Comparison of ENCODE assay signal across 1 cellular context in the genomic region with DNA sequence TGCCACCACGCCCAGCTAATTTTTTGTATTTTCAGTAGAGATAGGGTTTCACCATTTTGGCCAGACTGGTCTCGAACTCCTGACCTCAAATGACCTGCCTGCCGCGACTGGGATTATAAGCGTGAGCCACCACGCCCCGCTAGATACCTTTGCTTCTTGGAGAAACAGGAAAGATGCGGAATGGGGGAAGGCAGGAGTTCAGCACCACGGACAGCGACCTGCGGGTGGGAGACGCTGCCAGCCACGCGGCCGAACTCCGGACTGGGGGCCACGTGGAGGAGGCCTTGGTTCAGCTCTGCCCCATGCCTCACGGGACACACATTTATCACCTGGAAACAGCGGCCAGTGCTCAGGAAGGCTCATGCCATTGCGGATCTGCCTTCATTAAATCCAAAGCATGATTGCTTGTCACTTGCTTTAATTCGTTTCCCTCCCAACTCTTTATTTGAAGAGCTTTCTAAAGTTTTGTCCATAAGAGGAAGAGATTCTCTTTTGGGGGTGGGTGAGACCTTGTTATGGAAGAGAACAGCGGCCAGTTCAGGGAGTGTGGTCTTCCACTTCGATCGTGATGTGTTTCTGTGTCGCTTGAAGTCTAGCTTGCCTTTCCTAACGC.
TF ChIP-seq lines count a peak whose summit lies in the region.

No MANE protein-coding gene starts in this region.

TF ChIP-seq in HepG2, 621 proteins besides CTCF, POLR2A, EP300 and RAD21 (continued from another document and continues in another):
- TF ChIP-seq, protein P1, sequence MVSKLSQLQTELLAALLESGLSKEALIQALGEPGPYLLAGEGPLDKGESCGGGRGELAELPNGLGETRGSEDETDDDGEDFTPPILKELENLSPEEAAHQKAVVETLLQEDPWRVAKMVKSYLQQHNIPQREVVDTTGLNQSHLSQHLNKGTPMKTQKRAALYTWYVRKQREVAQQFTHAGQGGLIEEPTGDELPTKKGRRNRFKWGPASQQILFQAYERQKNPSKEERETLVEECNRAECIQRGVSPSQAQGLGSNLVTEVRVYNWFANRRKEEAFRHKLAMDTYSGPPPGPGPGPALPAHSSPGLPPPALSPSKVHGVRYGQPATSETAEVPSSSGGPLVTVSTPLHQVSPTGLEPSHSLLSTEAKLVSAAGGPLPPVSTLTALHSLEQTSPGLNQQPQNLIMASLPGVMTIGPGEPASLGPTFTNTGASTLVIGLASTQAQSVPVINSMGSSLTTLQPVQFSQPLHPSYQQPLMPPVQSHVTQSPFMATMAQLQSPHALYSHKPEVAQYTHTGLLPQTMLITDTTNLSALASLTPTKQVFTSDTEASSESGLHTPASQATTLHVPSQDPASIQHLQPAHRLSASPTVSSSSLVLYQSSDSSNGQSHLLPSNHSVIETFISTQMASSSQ (IDR thresholded peaks at IDR 0.05; ENCODE audit: low read depth), result no peak
- TF ChIP-seq, protein P1 (CRISPR knock-in tag; IDR thresholded peaks at IDR 0.05; ENCODE audit: borderline replicate concordance), result no peak; the same call in 1 of the 2 replicates
- TF ChIP-seq ZKSCAN8 (CRISPR knock-in tag; IDR thresholded peaks at IDR 0.05; ENCODE audit: borderline replicate concordance), result 0 out of 2 replicates have a peak, but pooled peaks have one; percentile 51
- TF ChIP-seq RFXANK (CRISPR knock-in tag; IDR thresholded peaks at IDR 0.05), result no peak
- peak; percentile 66; the same call in 1 of the 2 replicates for TF ChIP-seq ZMYM4 (CRISPR knock-in tag; IDR thresholded peaks at IDR 0.05)
- TF ChIP-seq ZNF235 (CRISPR knock-in tag; IDR thresholded peaks at IDR 0.05; ENCODE audit: borderline replicate concordance), result peak; percentile 97
- TF ChIP-seq ONECUT2 (CRISPR knock-in tag; IDR thresholded peaks at IDR 0.05), result peak; percentile 60; the same call in 1 of the 2 replicates
- TF ChIP-seq, protein P2, sequence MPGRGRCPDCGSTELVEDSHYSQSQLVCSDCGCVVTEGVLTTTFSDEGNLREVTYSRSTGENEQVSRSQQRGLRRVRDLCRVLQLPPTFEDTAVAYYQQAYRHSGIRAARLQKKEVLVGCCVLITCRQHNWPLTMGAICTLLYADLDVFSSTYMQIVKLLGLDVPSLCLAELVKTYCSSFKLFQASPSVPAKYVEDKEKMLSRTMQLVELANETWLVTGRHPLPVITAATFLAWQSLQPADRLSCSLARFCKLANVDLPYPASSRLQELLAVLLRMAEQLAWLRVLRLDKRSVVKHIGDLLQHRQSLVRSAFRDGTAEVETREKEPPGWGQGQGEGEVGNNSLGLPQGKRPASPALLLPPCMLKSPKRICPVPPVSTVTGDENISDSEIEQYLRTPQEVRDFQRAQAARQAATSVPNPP (CRISPR knock-in tag; IDR thresholded peaks at IDR 0.05), result no peak; the same call in 1 of the 2 replicates
- TF ChIP-seq ZNF274 (CRISPR knock-in tag; IDR thresholded peaks at IDR 0.05), result peak; percentile 75
- peak; percentile 98 for TF ChIP-seq DNMT3B (CRISPR knock-in tag; conservative IDR thresholded peaks at IDR 0.05)
- no peak for TF ChIP-seq MAFK (conservative IDR thresholded peaks at IDR 0.05 in 1 of 2, IDR thresholded peaks at IDR 0.05 in 1 of 2; ENCODE audit: low read length in 2 of 2)
- TF ChIP-seq TBL1XR1 (IDR thresholded peaks at IDR 0.05; ENCODE audit: borderline replicate concordance, low read length, partially characterized antibody), result no peak
- TF ChIP-seq TMF1 (CRISPR knock-in tag; IDR thresholded peaks at IDR 0.05; ENCODE audit: low read depth), result peak; percentile 93; the same call in 1 of the 2 replicates
- TF ChIP-seq ISL2 (CRISPR knock-in tag; IDR thresholded peaks at IDR 0.05), result peak; percentile 74
- peak; percentile 80; the same call in 1 of the 2 replicates for TF ChIP-seq YEATS2 (CRISPR knock-in tag; IDR thresholded peaks at IDR 0.05; ENCODE audit: borderline replicate concordance)
- TF ChIP-seq, protein P3, sequence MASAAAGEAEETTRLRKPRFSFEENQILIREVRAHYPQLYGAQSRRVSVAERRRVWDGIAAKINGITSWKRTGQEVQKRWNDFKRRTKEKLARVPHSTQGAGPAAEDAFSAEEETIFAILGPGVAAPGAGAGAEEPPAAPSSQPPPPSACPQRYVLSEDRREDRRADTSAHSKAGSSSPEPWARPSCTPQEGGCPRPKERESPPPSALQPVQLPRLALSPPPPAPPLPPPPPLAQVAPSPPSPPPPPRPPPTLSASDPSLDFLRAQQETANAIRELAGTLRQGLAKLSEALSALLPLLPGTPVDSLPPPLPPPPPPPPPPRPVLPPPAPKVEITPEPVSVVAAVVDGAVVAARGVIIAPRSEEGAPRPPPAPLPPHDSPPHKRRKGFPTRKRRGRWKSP (CRISPR knock-in tag; IDR thresholded peaks at IDR 0.05), result peak; percentile 84
- no peak for TF ChIP-seq SYNCRIP (IDR thresholded peaks at IDR 0.05; ENCODE audit: insufficient read depth, low read depth, low read length)
- TF ChIP-seq, protein P4, sequence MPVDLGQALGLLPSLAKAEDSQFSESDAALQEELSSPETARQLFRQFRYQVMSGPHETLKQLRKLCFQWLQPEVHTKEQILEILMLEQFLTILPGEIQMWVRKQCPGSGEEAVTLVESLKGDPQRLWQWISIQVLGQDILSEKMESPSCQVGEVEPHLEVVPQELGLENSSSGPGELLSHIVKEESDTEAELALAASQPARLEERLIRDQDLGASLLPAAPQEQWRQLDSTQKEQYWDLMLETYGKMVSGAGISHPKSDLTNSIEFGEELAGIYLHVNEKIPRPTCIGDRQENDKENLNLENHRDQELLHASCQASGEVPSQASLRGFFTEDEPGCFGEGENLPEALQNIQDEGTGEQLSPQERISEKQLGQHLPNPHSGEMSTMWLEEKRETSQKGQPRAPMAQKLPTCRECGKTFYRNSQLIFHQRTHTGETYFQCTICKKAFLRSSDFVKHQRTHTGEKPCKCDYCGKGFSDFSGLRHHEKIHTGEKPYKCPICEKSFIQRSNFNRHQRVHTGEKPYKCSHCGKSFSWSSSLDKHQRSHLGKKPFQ (CRISPR knock-in tag; IDR thresholded peaks at IDR 0.05; ENCODE audit: insufficient replicate concordance), result peak; percentile 84
- TF ChIP-seq, protein P5, sequence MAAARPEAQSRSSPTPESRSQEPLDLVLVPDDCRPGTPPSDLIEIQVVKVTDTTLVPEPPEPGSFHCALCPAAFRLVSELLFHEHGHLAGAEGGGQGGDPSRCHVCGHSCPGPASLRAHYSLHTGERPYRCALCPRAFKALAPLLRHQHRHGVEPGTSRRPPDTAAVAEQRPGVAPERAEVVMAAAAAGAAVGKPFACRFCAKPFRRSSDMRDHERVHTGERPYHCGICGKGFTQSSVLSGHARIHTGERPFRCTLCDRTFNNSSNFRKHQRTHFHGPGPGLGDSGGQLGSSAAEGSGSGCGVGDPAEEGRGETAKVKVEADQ (CRISPR knock-in tag; IDR thresholded peaks at IDR 0.05; ENCODE audit: borderline replicate concordance), result peak; percentile 65; the same call in 1 of the 2 replicates
- no peak for TF ChIP-seq KAT2B (IDR thresholded peaks at IDR 0.05; ENCODE audit: borderline replicate concordance, low read depth, low read length)
- TF ChIP-seq RFX3 (CRISPR knock-in tag; IDR thresholded peaks at IDR 0.05), result no peak; the same call in 1 of the 2 replicates
- no peak for TF ChIP-seq ZNF484 (CRISPR knock-in tag; IDR thresholded peaks at IDR 0.05; ENCODE audit: borderline replicate concordance, low read depth)
- TF ChIP-seq, protein P6, sequence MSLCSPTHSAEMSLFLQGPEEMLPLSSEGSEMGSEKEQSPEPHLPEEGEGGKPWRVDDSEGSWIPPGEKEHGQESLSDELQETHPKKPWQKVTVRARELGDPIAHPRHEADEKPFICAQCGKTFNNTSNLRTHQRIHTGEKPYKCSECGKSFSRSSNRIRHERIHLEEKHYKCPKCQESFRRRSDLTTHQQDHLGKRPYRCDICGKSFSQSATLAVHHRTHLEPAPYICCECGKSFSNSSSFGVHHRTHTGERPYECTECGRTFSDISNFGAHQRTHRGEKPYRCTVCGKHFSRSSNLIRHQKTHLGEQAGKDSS (CRISPR knock-in tag; IDR thresholded peaks at IDR 0.05; ENCODE audit: borderline replicate concordance, low read depth), result no peak; the same call in 1 of the 2 replicates
- TF ChIP-seq, protein P7, sequence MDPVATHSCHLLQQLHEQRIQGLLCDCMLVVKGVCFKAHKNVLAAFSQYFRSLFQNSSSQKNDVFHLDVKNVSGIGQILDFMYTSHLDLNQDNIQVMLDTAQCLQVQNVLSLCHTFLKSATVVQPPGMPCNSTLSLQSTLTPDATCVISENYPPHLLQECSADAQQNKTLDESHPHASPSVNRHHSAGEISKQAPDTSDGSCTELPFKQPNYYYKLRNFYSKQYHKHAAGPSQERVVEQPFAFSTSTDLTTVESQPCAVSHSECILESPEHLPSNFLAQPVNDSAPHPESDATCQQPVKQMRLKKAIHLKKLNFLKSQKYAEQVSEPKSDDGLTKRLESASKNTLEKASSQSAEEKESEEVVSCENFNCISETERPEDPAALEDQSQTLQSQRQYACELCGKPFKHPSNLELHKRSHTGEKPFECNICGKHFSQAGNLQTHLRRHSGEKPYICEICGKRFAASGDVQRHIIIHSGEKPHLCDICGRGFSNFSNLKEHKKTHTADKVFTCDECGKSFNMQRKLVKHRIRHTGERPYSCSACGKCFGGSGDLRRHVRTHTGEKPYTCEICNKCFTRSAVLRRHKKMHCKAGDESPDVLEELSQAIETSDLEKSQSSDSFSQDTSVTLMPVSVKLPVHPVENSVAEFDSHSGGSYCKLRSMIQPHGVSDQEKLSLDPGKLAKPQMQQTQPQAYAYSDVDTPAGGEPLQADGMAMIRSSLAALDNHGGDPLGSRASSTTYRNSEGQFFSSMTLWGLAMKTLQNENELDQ (CRISPR knock-in tag; IDR thresholded peaks at IDR 0.05; ENCODE audit: borderline replicate concordance), result peak; percentile 96
- peak; percentile 68; the same call in 1 of the 2 replicates for TF ChIP-seq HDAC1 (CRISPR knock-in tag; IDR thresholded peaks at IDR 0.05)
- TF ChIP-seq, protein P8, sequence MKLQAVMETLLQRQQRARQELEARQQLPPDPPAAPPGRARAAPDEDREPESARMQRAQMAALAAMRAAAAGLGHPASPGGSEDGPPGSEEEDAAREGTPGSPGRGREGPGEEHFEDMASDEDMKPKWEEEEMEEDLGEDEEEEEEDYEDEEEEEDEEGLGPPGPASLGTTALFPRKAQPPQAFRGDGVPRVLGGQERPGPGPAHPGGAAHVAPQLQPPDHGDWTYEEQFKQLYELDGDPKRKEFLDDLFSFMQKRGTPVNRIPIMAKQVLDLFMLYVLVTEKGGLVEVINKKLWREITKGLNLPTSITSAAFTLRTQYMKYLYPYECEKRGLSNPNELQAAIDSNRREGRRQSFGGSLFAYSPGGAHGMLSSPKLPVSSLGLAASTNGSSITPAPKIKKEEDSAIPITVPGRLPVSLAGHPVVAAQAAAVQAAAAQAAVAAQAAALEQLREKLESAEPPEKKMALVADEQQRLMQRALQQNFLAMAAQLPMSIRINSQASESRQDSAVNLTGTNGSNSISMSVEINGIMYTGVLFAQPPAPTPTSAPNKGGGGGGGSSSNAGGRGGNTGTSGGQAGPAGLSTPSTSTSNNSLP (IDR thresholded peaks at IDR 0.05; ENCODE audit: low read depth, low read length), result no peak
- TF ChIP-seq KMT2B (CRISPR knock-in tag; IDR thresholded peaks at IDR 0.05), result peak; percentile 83
- TF ChIP-seq, protein P9, sequence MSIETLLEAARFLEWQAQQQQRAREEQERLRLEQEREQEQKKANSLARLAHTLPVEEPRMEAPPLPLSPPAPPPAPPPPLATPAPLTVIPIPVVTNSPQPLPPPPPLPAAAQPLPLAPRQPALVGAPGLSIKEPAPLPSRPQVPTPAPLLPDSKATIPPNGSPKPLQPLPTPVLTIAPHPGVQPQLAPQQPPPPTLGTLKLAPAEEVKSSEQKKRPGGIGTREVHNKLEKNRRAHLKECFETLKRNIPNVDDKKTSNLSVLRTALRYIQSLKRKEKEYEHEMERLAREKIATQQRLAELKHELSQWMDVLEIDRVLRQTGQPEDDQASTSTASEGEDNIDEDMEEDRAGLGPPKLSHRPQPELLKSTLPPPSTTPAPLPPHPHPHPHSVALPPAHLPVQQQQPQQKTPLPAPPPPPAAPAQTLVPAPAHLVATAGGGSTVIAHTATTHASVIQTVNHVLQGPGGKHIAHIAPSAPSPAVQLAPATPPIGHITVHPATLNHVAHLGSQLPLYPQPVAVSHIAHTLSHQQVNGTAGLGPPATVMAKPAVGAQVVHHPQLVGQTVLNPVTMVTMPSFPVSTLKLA (IDR thresholded peaks at IDR 0.05), result peak; percentile 82
- peak; percentile 55; the same call in 1 of the 2 replicates for TF ChIP-seq FOXA3 (CRISPR knock-in tag; IDR thresholded peaks at IDR 0.05)
- no peak for TF ChIP-seq LCORL (IDR thresholded peaks at IDR 0.05)
- no peak for TF ChIP-seq LCORL (CRISPR knock-in tag; IDR thresholded peaks at IDR 0.05)
- TF ChIP-seq, protein P10, sequence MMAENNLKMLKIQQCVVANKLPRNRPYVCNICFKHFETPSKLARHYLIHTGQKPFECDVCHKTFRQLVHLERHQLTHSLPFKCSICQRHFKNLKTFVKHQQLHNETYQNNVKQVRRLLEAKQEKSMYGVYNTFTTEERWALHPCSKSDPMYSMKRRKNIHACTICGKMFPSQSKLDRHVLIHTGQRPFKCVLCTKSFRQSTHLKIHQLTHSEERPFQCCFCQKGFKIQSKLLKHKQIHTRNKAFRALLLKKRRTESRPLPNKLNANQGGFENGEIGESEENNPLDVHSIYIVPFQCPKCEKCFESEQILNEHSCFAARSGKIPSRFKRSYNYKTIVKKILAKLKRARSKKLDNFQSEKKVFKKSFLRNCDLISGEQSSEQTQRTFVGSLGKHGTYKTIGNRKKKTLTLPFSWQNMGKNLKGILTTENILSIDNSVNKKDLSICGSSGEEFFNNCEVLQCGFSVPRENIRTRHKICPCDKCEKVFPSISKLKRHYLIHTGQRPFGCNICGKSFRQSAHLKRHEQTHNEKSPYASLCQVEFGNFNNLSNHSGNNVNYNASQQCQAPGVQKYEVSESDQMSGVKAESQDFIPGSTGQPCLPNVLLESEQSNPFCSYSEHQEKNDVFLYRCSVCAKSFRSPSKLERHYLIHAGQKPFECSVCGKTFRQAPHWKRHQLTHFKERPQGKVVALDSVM (CRISPR knock-in tag; IDR thresholded peaks at IDR 0.05), result no peak
- TF ChIP-seq ZNF773 (CRISPR knock-in tag; IDR thresholded peaks at IDR 0.05; ENCODE audit: borderline replicate concordance), result peak; percentile 96
- peak; percentile 55; the same call in 1 of the 2 replicates for TF ChIP-seq SP2 (CRISPR knock-in tag; IDR thresholded peaks at IDR 0.05)
- TF ChIP-seq SRSF1 (optimal IDR thresholded peaks at IDR 0.05; ENCODE audit: low read depth, low read length), result no peak
- no peak for TF ChIP-seq AGO2 (optimal IDR thresholded peaks at IDR 0.05; ENCODE audit: low read depth, low read length)
- TF ChIP-seq ZBTB21 (CRISPR knock-in tag; IDR thresholded peaks at IDR 0.05), result peak; percentile 31; the same call in 1 of the 2 replicates
- peak; percentile 99 for TF ChIP-seq NFKB2 (CRISPR knock-in tag; IDR thresholded peaks at IDR 0.05; ENCODE audit: borderline replicate concordance)
- TF ChIP-seq ZNF20 (CRISPR knock-in tag; IDR thresholded peaks at IDR 0.05), result peak; percentile 76; the same call in 1 of the 2 replicates
- TF ChIP-seq KDM3A (CRISPR knock-in tag; IDR thresholded peaks at IDR 0.05; ENCODE audit: low read depth), result 0 out of 2 replicates have a peak, but pooled peaks have one; percentile 42
- no peak for TF ChIP-seq SIN3B (IDR thresholded peaks at IDR 0.05; ENCODE audit: low read length)
